In the genomic region with DNA sequence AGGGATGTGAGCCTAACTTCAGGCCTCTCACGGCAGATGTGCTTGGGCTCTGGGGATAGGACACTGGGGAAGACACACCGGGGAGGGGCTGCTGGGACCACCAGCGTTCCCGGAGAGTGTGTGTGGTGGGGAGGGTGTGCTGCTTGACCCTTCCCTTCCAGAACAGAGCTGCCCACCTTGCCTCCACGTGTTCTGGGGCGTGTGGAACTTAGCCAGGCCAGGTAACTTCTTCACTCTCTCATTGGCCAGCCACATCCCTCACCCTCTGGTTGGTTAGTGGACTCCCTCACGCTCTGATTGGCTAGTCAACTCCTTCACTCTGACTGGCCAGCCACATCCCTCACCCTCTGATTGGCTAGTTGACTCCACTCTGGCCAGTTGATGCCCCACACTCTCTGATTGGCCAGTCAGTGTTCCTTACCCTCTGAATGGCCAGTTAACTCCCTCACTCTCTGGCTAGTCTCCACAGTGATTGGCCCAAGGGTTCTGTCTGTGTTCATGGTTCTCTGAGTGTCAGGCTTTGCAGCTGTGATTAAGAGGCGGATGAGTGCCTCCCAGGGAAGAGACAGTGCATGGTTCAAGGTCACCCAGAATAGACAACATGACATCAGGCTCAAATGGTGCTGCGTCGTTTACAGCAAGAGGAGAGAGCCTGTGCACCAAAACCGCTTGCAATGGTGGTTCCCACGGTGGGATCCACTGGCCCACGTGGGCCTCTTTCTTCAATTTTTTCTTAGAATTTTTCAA, we compare ENCODE assay signal across 8 cellular contexts. TPM values are rescaled to one million over a fixed set of nuclear protein-coding genes. Genes with fewer than 3 reads are reported as not detected.
DNase-seq lines count a peak whose midpoint lies in the region; ATAC-seq and TF ChIP-seq lines count a peak whose summit lies in the region.

No MANE protein-coding gene starts in this region.

- H3K9me3 ChIP-seq in MG63 (no peaks in the 10 kb centered on the region; the same call in 1 of the 2 replicates), mesenchymal stem cell (ENCODE audit: control insufficient read depth, low read length) (no peaks in the 10 kb centered on the region)

- no peak overlapping the region for H2AK5ac ChIP-seq in mesenchymal stem cell (ENCODE audit: low read length, severe bottlenecking)

- no peak overlapping the region for H4K91ac ChIP-seq in mesenchymal stem cell (ENCODE audit: low read length)

- DNase-seq in GM03348 (ENCODE audit: low spot score) (peak; percentile 47), MG63 (peak; percentile 74), brain microvascular endothelial cell (peak; percentile 43), mesenchymal stem cell (peak; percentile 48), NCI-H2107 (lab: John Stamatoyannopoulos, UW) (no peak), D341Med (ENCODE audit: low spot score) (no peak)

- H3K18ac ChIP-seq in mesenchymal stem cell (ENCODE audit: low read depth in 1 of 2, low read length in 2 of 2) = no peak overlapping the region

- no peak overlapping the region for H2BK5ac ChIP-seq in mesenchymal stem cell (ENCODE audit: low read depth, low read length, poor library complexity, severe bottlenecking)

- no peak overlapping the region for H3K4me2 ChIP-seq in mesenchymal stem cell (ENCODE audit: low read length, poor library complexity, severe bottlenecking)

- no peak overlapping the region for H2BK12ac ChIP-seq in mesenchymal stem cell (ENCODE audit: low read length in 2 of 2)

- H3K36me3 ChIP-seq in MG63 = no peaks in the 10 kb centered on the region
- no peaks in the 10 kb centered on the region for H3K36me3 ChIP-seq in brain microvascular endothelial cell (replicated peaks)
- H3K36me3 ChIP-seq in mesenchymal stem cell (ENCODE audit: control insufficient read depth in 1 of 2, insufficient read depth in 2 of 2, low read depth in 1 of 2, low read length in 2 of 2) = no peaks in the 10 kb centered on the region

- WGBS in mesenchymal stem cell = 87% methylated on average over 9 of the region's 13 CpGs

- H3K27ac ChIP-seq in brain microvascular endothelial cell (no peak overlapping the region), mesenchymal stem cell (ENCODE audit: low read length, poor library complexity, severe bottlenecking) (no peak overlapping the region)

- peaks cover 23% of the 10 kb centered on the region for H3K4me1 ChIP-seq in mesenchymal stem cell (ENCODE audit: control insufficient read depth, insufficient read depth, low read depth, low read length)

- TF ChIP-seq CTCF in brain microvascular endothelial cell (IDR thresholded peaks at IDR 0.05; ENCODE audit: low read depth, low read length, missing control alignments) = no peak

- no peak for ATAC-seq in GM19452 (IDR thresholded peaks at IDR 0.05; ENCODE audit: unreplicated experiment)
- no peak for ATAC-seq in GM18517 (IDR thresholded peaks at IDR 0.05; ENCODE audit: unreplicated experiment)

- no peak overlapping the region for H3K4me3 ChIP-seq in MG63
- no peak overlapping the region for H3K4me3 ChIP-seq in brain microvascular endothelial cell (ENCODE audit: low read depth, low read length)
- no peak overlapping the region for H3K4me3 ChIP-seq in mesenchymal stem cell (ENCODE audit: insufficient read depth in 1 of 2, low read depth in 1 of 2, low read length in 2 of 2)

- no peaks in the 10 kb centered on the region for H3K79me1 ChIP-seq in mesenchymal stem cell (replicated peaks; ENCODE audit: low read length, poor library complexity, severe bottlenecking)

- H2AFZ ChIP-seq in mesenchymal stem cell (ENCODE audit: low read depth, low read length) = no peak overlapping the region

- H3K23ac ChIP-seq in mesenchymal stem cell (ENCODE audit: low read length in 2 of 2) = no peak overlapping the region

- H2BK120ac ChIP-seq in mesenchymal stem cell (ENCODE audit: low read depth, low read length) = no peak overlapping the region

- no peak overlapping the region for H3K4ac ChIP-seq in mesenchymal stem cell (ENCODE audit: low read depth in 1 of 2, low read length in 2 of 2)

- H3K14ac ChIP-seq in mesenchymal stem cell (ENCODE audit: low read length in 2 of 2) = no peak overlapping the region

- H3K27me3 ChIP-seq in MG63 = no peaks in the 10 kb centered on the region
- H3K27me3 ChIP-seq in brain microvascular endothelial cell (replicated peaks) = no peaks in the 10 kb centered on the region
- H3K27me3 ChIP-seq in mesenchymal stem cell (ENCODE audit: control insufficient read depth in 1 of 2, insufficient read depth in 1 of 2, low read length in 2 of 2) = peaks cover 0 to 26% of the 10 kb centered on the region in 2 experiments

- no peak overlapping the region for H4K8ac ChIP-seq in mesenchymal stem cell (ENCODE audit: low read length)

- in situ Hi-C loops in brain microvascular endothelial cell (cut with HindIII; ENCODE audit: low pct_ligation_motif_present, low sequenced_read_pairs) = no loop called here

- H2BK15ac ChIP-seq in mesenchymal stem cell (ENCODE audit: low read depth, poor library complexity, severe bottlenecking) = no peak overlapping the region

- H3K9ac ChIP-seq in mesenchymal stem cell (ENCODE audit: low read length) = no peak overlapping the region

RNA-seq across cellular contexts. Expression of a gene that starts 10.0 kb away (rescaled TPM):
- not detected in 2 replicates for total RNA-seq in MG63 (2014; rRNA removed; shearing (Covaris generic); ENCODE audit: low replicate concordance)
- polyA plus RNA-seq in mesenchymal stem cell (2013, experiment 1 of 2) = not detected
- not detected for polyA plus RNA-seq in mesenchymal stem cell (2013, experiment 2 of 2)

RNA-seq across cellular contexts. Expression of a gene that starts 27.4 kb away (rescaled TPM):
- total RNA-seq in MG63 (2014; rRNA removed; shearing (Covaris generic); ENCODE audit: low replicate concordance) = 188 and 218 TPM in 2 replicates
- polyA plus RNA-seq in mesenchymal stem cell (2013, experiment 1 of 2) = 8.4 TPM
- polyA plus RNA-seq in mesenchymal stem cell (2013, experiment 2 of 2) = 6.9 TPM

RNA-seq across cellular contexts. Expression of a gene that starts 54.3 kb away (rescaled TPM):
- 49.6 and 74.8 TPM in 2 replicates for total RNA-seq in MG63 (2014; rRNA removed; shearing (Covaris generic); ENCODE audit: low replicate concordance)
- 42.7 TPM for polyA plus RNA-seq in mesenchymal stem cell (2013, experiment 1 of 2)
- 42.4 TPM for polyA plus RNA-seq in mesenchymal stem cell (2013, experiment 2 of 2)

RNA-seq across cellular contexts. Expression of a gene that starts 54.6 kb away (rescaled TPM):
- 147 and 288 TPM in 2 replicates for total RNA-seq in MG63 (2014; rRNA removed; shearing (Covaris generic); ENCODE audit: low replicate concordance)
- polyA plus RNA-seq in mesenchymal stem cell (2013, experiment 1 of 2) = 20.4 TPM
- 21.2 TPM for polyA plus RNA-seq in mesenchymal stem cell (2013, experiment 2 of 2)

Comparison
In these comparisons a context has a peak if more than half of its experiments do, and no peak if none do; other contexts are left out.
1. DNase-seq: peak in GM03348 (single experiment), MG63 (single experiment), brain microvascular endothelial cell (single experiment) and mesenchymal stem cell (single experiment); none in NCI-H2107 (single experiment) and D341Med (single experiment).